ENCODE assay signal across 8 cellular contexts in genomic region chr4:153750197-153750817, GRCh38. TPM values are rescaled to one million over a fixed set of nuclear protein-coding genes. Genes with fewer than 3 reads are reported as not detected.
A peak's percentile ranks its signal among the peaks of the same experiment; 100 is the strongest.
DNase-seq lines count a peak whose midpoint lies in the region; ATAC-seq and TF ChIP-seq lines count a peak whose summit lies in the region.

No MANE protein-coding gene starts in this region.

- TF ChIP-seq CTCF in A673 (conservative IDR thresholded peaks at IDR 0.05; ENCODE audit: low read depth, low read length) (peak; percentile 89), GM13977 (IDR thresholded peaks at IDR 0.05; ENCODE audit: extremely low read depth, insufficient read depth, missing control alignments) (peak; percentile 75), coronary artery (IDR thresholded peaks at IDR 0.05) (peak; percentile 47), lung (IDR thresholded peaks at IDR 0.05; ENCODE audit: control extremely low read depth, extremely low read depth) (peak; percentile 70)

- no peaks in the 10 kb centered on the region for H3K9me3 Mint-ChIP-seq in activated CD4-positive, alpha-beta T cell treated with anti-CD3 and anti-CD28 coated beads for 36 hours (ENCODE audit: low read depth)

- no peak overlapping the region for H3K4me3 ChIP-seq in A673 (ENCODE audit: low read depth, low read length, poor library complexity, severe bottlenecking)
- H3K4me3 ChIP-seq in coronary artery = no peak overlapping the region
- no peak overlapping the region for H3K4me3 ChIP-seq in lung

- in situ Hi-C loops in GM13977 (cut with MboI; ENCODE audit: low pct_unique_long_range_greater_than_20kb, low sequenced_read_pairs, unreplicated experiment) = loop anchor here (10.0 to 25.0 kb wide), 2 partner anchors 116 to 413 kb away; partner anchors contain the start of gene MND1

- CTCF ChIA-PET in A673 (lab: Charles Lee) = interaction anchor here (0.5 to 1.7 kb wide), 8 partner anchors 9 to 766 kb away, joined by 3 to 12 read pairs (median 4); no protein-coding TSS in a partner anchor
- CTCF ChIA-PET in activated CD4-positive, alpha-beta T cell treated with anti-CD3 and anti-CD28 coated beads for 36 hours (lab: Charles Lee) = interaction anchor here (0.5 to 4.4 kb wide), 36 partner anchors 9 to 933 kb away, joined by 3 to 69 read pairs (median 4); partner anchors contain the start of gene TLR2

- intact Hi-C loops in A673 (cut with micrococcal nuclease; ENCODE audit: unreplicated experiment) = loop anchor here (1.0 to 5.0 kb wide), 3 partner anchors 116 to 608 kb away; no protein-coding TSS in a partner anchor
- intact Hi-C loops in activated CD4-positive, alpha-beta T cell treated with anti-CD3 and anti-CD28 coated beads for 36 hours (cut with DNase I, micrococcal nuclease) = loop anchor here (1.0 to 5.0 kb wide), 6 partner anchors 98 to 608 kb away; partner anchors contain the start of gene MND1 (in 1 of the 2)

- H3K27me3 ChIP-seq in A673 (replicated peaks; ENCODE audit: insufficient read depth, low read depth, low read length, poor library complexity) (no peaks in the 10 kb centered on the region), lung (ENCODE audit: control insufficient read depth, insufficient read depth) (no peaks in the 10 kb centered on the region)

- POLR2A ChIA-PET in A673 (lab: Charles Lee; ENCODE audit: low non-redundant PET) = no interaction called here
- POLR2A ChIA-PET in activated CD4-positive, alpha-beta T cell treated with anti-CD3 and anti-CD28 coated beads for 36 hours (lab: Charles Lee) = no interaction called here

- no peaks in the 10 kb centered on the region for H3K36me3 ChIP-seq in A673 (ENCODE audit: insufficient read depth, low read length, poor library complexity, severe bottlenecking)
- no peaks in the 10 kb centered on the region for H3K36me3 ChIP-seq in lung (ENCODE audit: control insufficient read depth in 2 of 2, insufficient read depth in 2 of 2, low read length in 2 of 2)

- H3K27me3 Mint-ChIP-seq in activated CD4-positive, alpha-beta T cell treated with anti-CD3 and anti-CD28 coated beads for 36 hours = no peaks in the 10 kb centered on the region

- WGBS in lung, 2 donors = 36 to 38% methylated on average over 5 of the region's 5 CpGs

- H3K9me3 ChIP-seq in A673 (ENCODE audit: low read depth, low read length, poor library complexity, severe bottlenecking) (no peaks in the 10 kb centered on the region), lung (ENCODE audit: control insufficient read depth in 2 of 2, insufficient read depth in 1 of 2, low read length in 1 of 2) (peaks cover 0 to 9% of the 10 kb centered on the region in 2 donors)

- H3K4me1 ChIP-seq in A673 (ENCODE audit: insufficient read depth, low read length, poor library complexity, severe bottlenecking) (no peaks in the 10 kb centered on the region), lung (ENCODE audit: control insufficient read depth in 2 of 2, insufficient read depth in 2 of 2, low read length in 2 of 2) (peaks cover 0 to 2% of the 10 kb centered on the region in 2 donors)

- H3K27ac ChIP-seq in A673 (ENCODE audit: low read depth, low read length, poor library complexity, severe bottlenecking) (no peak overlapping the region), coronary artery (no peak overlapping the region), lung (ENCODE audit: low read depth in 1 of 2, low read length in 1 of 2) (no peak overlapping the region)

- no peaks in the 10 kb centered on the region for H3K36me3 Mint-ChIP-seq in activated CD4-positive, alpha-beta T cell treated with anti-CD3 and anti-CD28 coated beads for 36 hours (ENCODE audit: low read depth)

- no TSS peak for BruUV-seq in A673 (replicated peaks; lab: Mats Ljungman, UMichigan)

- no peak overlapping the region for H3K4me3 Mint-ChIP-seq in activated CD4-positive, alpha-beta T cell treated with anti-CD3 and anti-CD28 coated beads for 36 hours

- DNase-seq in A673 (ENCODE audit: low spot score) = peak; percentile 90
- DNase-seq in GM13977 (ENCODE audit: low spot score) = peak; percentile 69
- DNase-seq in NCI-H345 treated with DMSO at 0.1 percent for 48 hours (lab: John Stamatoyannopoulos, UW; ENCODE audit: unreplicated experiment) = peak; percentile 19
- DNase-seq in activated CD4-positive, alpha-beta T cell treated with anti-CD3 and anti-CD28 coated beads for 36 hours = peak; percentile 81
- no peak for DNase-seq in coronary artery (ENCODE audit: low spot score)
- peak; percentile 77 for DNase-seq in lung (ENCODE audit: low spot score)
- peak; percentile 7 to 26 for DNase-seq in stimulated activated CD8-positive, alpha-beta memory T cell treated with anti-CD3 and anti-CD28 coated beads, Interleukin-15, amount 100 ng/mL, for 48 hours (ENCODE audit: low read depth in 2 of 2)

- ATAC-seq in HG03066 (IDR thresholded peaks at IDR 0.05; ENCODE audit: low read depth, unreplicated experiment) (peak; percentile 91), lung (ENCODE audit: insufficient read depth, low FRiP score) (peak; percentile 81)
- ATAC-seq in activated CD4-positive, alpha-beta T cell treated with anti-CD3 and anti-CD28 coated beads for 36 hours = peak; percentile 97

- no peak overlapping the region for H3K27ac Mint-ChIP-seq in activated CD4-positive, alpha-beta T cell treated with anti-CD3 and anti-CD28 coated beads for 36 hours

- H3K4me1 Mint-ChIP-seq in activated CD4-positive, alpha-beta T cell treated with anti-CD3 and anti-CD28 coated beads for 36 hours = peaks cover 9% of the 10 kb centered on the region

RNA-seq across cellular contexts. Expression of gene RNF175, which starts 9.5 kb away (rescaled TPM):
- total RNA-seq in A673 (2021) = 6.8 and 9.0 TPM in 2 replicates
- total RNA-seq in activated CD4-positive, alpha-beta T cell treated with anti-CD3 and anti-CD28 coated beads for 36 hours = under 1 TPM; 0.26 to 0.57 TPM
- total RNA-seq in lung = 1 to 10 TPM in 1 of 2 donors, under 1 TPM in 1; 0.15 to 1.8 TPM
- under 1 TPM; 0.16 TPM for polyA plus RNA-seq in lung

RNA-seq across cellular contexts. Expression of gene SFRP2, which starts 38.6 kb away (rescaled TPM):
- total RNA-seq in A673 (2021) = 1.4 and 1.9 TPM in 2 replicates
- total RNA-seq in activated CD4-positive, alpha-beta T cell treated with anti-CD3 and anti-CD28 coated beads for 36 hours = not detected
- 1 to 10 TPM; 5.6 to 7.4 TPM for total RNA-seq in lung
- polyA plus RNA-seq in lung = 10 to 100 TPM in 1 of 2 donors, under 1 TPM in 1; 0.68 to 17.4 TPM
